13 cellular contexts compared by ENCODE assay signal in the genomic region with DNA sequence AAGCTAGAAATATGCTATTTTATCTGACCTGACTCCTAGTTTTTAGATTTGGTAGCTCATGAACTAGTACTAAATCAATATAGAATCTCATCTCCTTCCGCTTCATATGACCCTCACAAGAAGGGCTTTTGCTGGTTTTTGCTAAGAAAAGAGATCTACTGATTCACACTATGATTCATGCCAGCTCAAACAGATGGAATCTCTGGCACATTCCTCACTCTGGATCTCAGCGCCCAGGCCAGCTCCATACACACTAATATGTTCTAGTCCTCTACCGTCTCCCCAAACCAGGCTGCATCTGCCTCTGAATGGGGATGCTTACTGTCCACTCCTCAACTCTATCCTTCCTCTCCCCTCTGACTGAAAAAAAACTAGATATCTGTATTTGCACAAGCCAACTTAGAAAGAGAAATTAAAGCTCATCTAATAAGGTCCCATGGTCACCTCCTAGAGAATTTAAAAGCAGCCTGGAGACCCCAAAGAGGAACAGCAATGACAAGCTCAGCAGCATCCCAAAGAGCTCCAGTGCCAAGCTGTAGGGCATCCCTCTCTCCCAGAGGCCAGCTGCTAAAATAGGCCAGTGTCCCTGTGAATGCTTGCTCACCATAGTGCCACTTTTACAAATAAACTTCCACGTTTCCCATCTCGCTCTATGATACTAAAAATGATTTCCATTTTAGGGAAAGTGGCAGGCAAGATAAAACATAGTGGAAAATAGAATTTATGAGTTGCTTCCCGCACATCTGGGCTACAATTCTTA.
DNase-seq lines count a peak whose midpoint lies in the region; ATAC-seq, FAIRE-seq and TF ChIP-seq lines count a peak whose summit lies in the region.
"Had no signal": no experiment of that assay in that cellular context is flagged by ENCODE, and none has a peak within 500 bp of the region (broad histone marks: within the 10 kb centered on the region; RNA-seq: fewer than 3 reads in every experiment).

No MANE protein-coding gene starts in this region.

- no CpG with 5 or more reads among the region's 6 CpGs for WGBS in IMR-90 (ENCODE audit: extremely low coverage in 2 of 2, insufficient read length in 1 of 2), 2 experiments

- intact Hi-C loops in IMR-90 (cut with micrococcal nuclease), result loop anchor here (1.0 to 5.0 kb wide), 3 partner anchors 37 to 75 kb away; a partner anchor contains a TSS

- peak overlapping the region; percentile 88 for H3K18ac ChIP-seq in IMR-90 (ENCODE audit: low read depth, low read length)

- H3K36me3 ChIP-seq in IMR-90 (ENCODE audit: control insufficient read depth, insufficient read depth, low read length) (no peaks in the 10 kb centered on the region), bronchial epithelial cell (ENCODE audit: control insufficient read depth, insufficient read depth, low read length) (no peaks in the 10 kb centered on the region)
- H3K36me3 ChIP-seq: upper lobe of left lung had no signal

- in situ Hi-C loops in IMR-90 (cut with MboI; ENCODE audit: low sequenced_read_pairs), result no loop called here

- FAIRE-seq in bronchial epithelial cell (lab: Jason Lieb, UNC), result no peak

- peak overlapping the region; percentile 93 for H3K23ac ChIP-seq in IMR-90 (ENCODE audit: low read depth, low read length)

- H3K79me1 ChIP-seq in IMR-90 (ENCODE audit: low read depth in 1 of 2, low read length in 2 of 2), result peaks cover 23 to 52% of the 10 kb centered on the region in 2 experiments

- peak overlapping the region; percentile 81; the same call in 2 of the 3 replicates for H2BK15ac ChIP-seq in IMR-90 (ENCODE audit: low read depth, low read length)

- no peak overlapping the region for H2AK9ac ChIP-seq in IMR-90 (replicated peaks; ENCODE audit: low read depth, low read length, poor library complexity)

- H3K27me3 ChIP-seq in IMR-90 (ENCODE audit: control insufficient read depth, insufficient read depth, low read length) (no peaks in the 10 kb centered on the region), bronchial epithelial cell (ENCODE audit: control insufficient read depth, insufficient read depth, low read length) (no peaks in the 10 kb centered on the region)
- H3K27me3 ChIP-seq: upper lobe of left lung had no signal

- H2BK20ac ChIP-seq in IMR-90 (ENCODE audit: low read depth, low read length), result peak overlapping the region; percentile 97

- TF ChIP-seq CTCF in IMR-90 (conservative IDR thresholded peaks at IDR 0.05; ENCODE audit: low read depth, low read length) (no peak), bronchial epithelial cell (IDR thresholded peaks at IDR 0.05; ENCODE audit: insufficient read depth, low read length, severe bottlenecking) (no peak)

- peak overlapping the region; percentile 65 to 91 for H4K8ac ChIP-seq in IMR-90 (ENCODE audit: low read depth in 2 of 2, low read length in 2 of 2)

- TF ChIP-seq RAD21 in IMR-90 (IDR thresholded peaks at IDR 0.05; ENCODE audit: low read length), result no peak

- ATAC-seq in IMR-90 (ENCODE audit: low read depth) (peak; percentile 96), HG03460 (IDR thresholded peaks at IDR 0.05; ENCODE audit: unreplicated experiment) (no peak), GM18870 (IDR thresholded peaks at IDR 0.05; ENCODE audit: unreplicated experiment) (no peak), HG03196 (IDR thresholded peaks at IDR 0.05; ENCODE audit: unreplicated experiment) (no peak)

- DNase-seq in 8988T, result peak; percentile 29
- peak; percentile 96 for DNase-seq in IMR-90
- DNase-seq in bronchial epithelial cell (ENCODE audit: low read depth), result peak; percentile 87
- DNase-seq in islet precursor cell, result peak; percentile 86
- no peak for DNase-seq in stimulated activated CD4-positive, alpha-beta T cell treated with anti-CD3 and anti-CD28 coated beads, Interleukin-2, amount 100 ng/mL, for 24 hours
- DNase-seq: activated naive CD4-positive, alpha-beta T cell treated with anti-CD3 and anti-CD28 coated beads, Interleukin-2, amount 50 U/mL, for 16 hours; AML-193; NCI-H1417; stimulated activated CD4-positive, alpha-beta T cell treated with anti-CD3 and anti-CD28 coated beads, Interleukin-12 subunit alpha, Interleukin-12 subunit beta, amount 100 ng/mL, for 4 hours; upper lobe of left lung had no signal

- H2AFZ ChIP-seq in IMR-90 (replicated peaks; ENCODE audit: low read length, poor library complexity), result no peak overlapping the region

- H3K4me1 ChIP-seq in IMR-90 (ENCODE audit: control insufficient read depth, insufficient read depth, low read length), result peaks cover 21% of the 10 kb centered on the region

- H2BK120ac ChIP-seq in IMR-90 (ENCODE audit: low read depth, low read length), result peak overlapping the region; percentile 99

- H2BK5ac ChIP-seq in IMR-90 (ENCODE audit: low read depth, low read length, poor library complexity, severe bottlenecking), result peak overlapping the region; percentile 98

- peak overlapping the region; percentile 69; the same call in 1 of the 2 replicates for H4K5ac ChIP-seq in IMR-90 (ENCODE audit: low read depth, low read length)

- dilution Hi-C loops in IMR-90 (cut with HindIII; ENCODE audit: low sequenced_read_pairs, unreplicated experiment), result no loop called here

- H3K9me1 ChIP-seq in IMR-90 (ENCODE audit: insufficient read depth, low read length), result peaks cover 14% of the 10 kb centered on the region

- H3K9ac ChIP-seq in IMR-90 (ENCODE audit: low read depth, low read length), result peak overlapping the region; percentile 50; the same call in 1 of the 2 replicates

- POLR2A ChIA-PET in IMR-90 (lab: Charles Lee; ENCODE audit: unreplicated experiment), result interaction anchor here (0.7 kb wide), 1 partner anchor 70 kb away, joined by 3 read pairs; no protein-coding TSS in a partner anchor

- peak overlapping the region; percentile 89 for H2AK5ac ChIP-seq in IMR-90 (ENCODE audit: low read depth, low read length)

- no peaks in the 10 kb centered on the region for H4K20me1 ChIP-seq in IMR-90 (ENCODE audit: insufficient read depth, low read length)

- H3K56ac ChIP-seq in IMR-90 (ENCODE audit: extremely low read depth, insufficient read depth, low read length), result peak overlapping the region; percentile 84

- H3K4me3 ChIP-seq in IMR-90 (ENCODE audit: insufficient read depth, low read depth, low read length) (no peak overlapping the region), bronchial epithelial cell (ENCODE audit: low read depth, low read length) (no peak overlapping the region)
- H3K4me3 ChIP-seq: upper lobe of left lung had no signal

- no peak for TF ChIP-seq POLR2A in IMR-90 (IDR thresholded peaks at IDR 0.05; ENCODE audit: low read depth, low read length)

- H3K27ac ChIP-seq in IMR-90 (ENCODE audit: insufficient read depth, low read length), result peak overlapping the region; percentile 93
- H3K27ac ChIP-seq: upper lobe of left lung had no signal

- peak overlapping the region; percentile 94 for H3K4ac ChIP-seq in IMR-90 (ENCODE audit: low read depth, low read length)

- CTCF ChIA-PET in IMR-90 (lab: Yijun Ruan, JAX), result interaction anchor here (0.6 to 1.4 kb wide), 6 partner anchors 11 to 191 kb away, joined by 3 to 5 read pairs (median 4); no protein-coding TSS in a partner anchor

- H3K14ac ChIP-seq in IMR-90 (replicated peaks; ENCODE audit: low read depth, low read length), result peak overlapping the region; percentile 94

- no peaks in the 10 kb centered on the region for H3K9me3 ChIP-seq in IMR-90 (ENCODE audit: control insufficient read depth, insufficient read depth, low read length)
- H3K9me3 ChIP-seq: upper lobe of left lung had no signal

- peak overlapping the region; percentile 76 for H3K4me2 ChIP-seq in IMR-90 (ENCODE audit: low read depth, low read length)

- peak overlapping the region; percentile 92 for H4K91ac ChIP-seq in IMR-90 (ENCODE audit: insufficient read depth, low read depth, low read length)

- no TSS peak for BruUV-seq in IMR-90 (replicated peaks; lab: Mats Ljungman, UMichigan)

TF ChIP-seq in IMR-90, 13 proteins besides CTCF, POLR2A, EP300 and RAD21:
- TF ChIP-seq MAFK (IDR thresholded peaks at IDR 0.05; ENCODE audit: low read depth, low read length) (no peak), NFE2L2 (IDR thresholded peaks at IDR 0.05; ENCODE audit: low read depth, low read length) (no peak), FOS (IDR thresholded peaks at IDR 0.05; ENCODE audit: low read depth, low read length) (peak; percentile 82)

Comparison
In these comparisons a context has a peak if more than half of its experiments do, and no peak if none do; other contexts are left out.
1. DNase-seq: peak in 8988T (single experiment), IMR-90 (single experiment), bronchial epithelial cell (single experiment) and islet precursor cell (single experiment); none in stimulated activated CD4-positive, alpha-beta T cell treated with anti-CD3 and anti-CD28 coated beads, Interleukin-2, amount 100 ng/mL, for 24 hours (0 of 2).